9 cellular contexts compared by ENCODE assay signal in the genomic region with DNA sequence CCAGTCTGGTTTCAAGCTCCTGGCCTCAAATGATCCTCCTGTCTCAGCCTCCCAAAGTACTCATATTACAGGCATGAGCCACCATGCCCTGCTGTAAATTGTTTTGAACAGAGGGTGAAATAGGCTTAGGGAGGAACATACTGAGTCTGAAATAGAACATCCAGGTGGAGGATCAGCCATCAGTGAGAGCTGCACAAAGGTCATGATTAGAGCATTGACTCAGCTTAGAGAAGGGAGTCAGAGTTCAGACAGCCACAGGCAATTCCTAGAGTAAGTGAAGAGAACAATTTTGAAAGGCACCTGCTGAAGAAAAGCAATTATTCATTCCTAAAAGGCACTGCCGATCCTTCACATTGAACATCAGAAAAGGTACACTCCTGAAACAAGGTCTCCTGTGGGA. TPM values are rescaled to one million over a fixed set of nuclear protein-coding genes. Genes with fewer than 3 reads are reported as not detected.
"Had no signal": no experiment of that assay in that cellular context is flagged by ENCODE, and none has a peak within 500 bp of the region (broad histone marks: within the 10 kb centered on the region; RNA-seq: fewer than 3 reads in every experiment).

No MANE protein-coding gene starts in this region.

- H2AFZ ChIP-seq: GM23248 had no signal

- DNase-seq: GM23248, GOT3, H7, HFFc6, IMR-90 had no signal

- H3K27ac ChIP-seq: GM23248, HL-60 had no signal

- H3K4me3 ChIP-seq: GM23248, HAP-1, K562 had no signal

- H3K4me3 Mint-ChIP-seq: HFFc6 had no signal

- H3K4me1 ChIP-seq: HAP-1 had no signal

- ATAC-seq: HCT116, K562 had no signal

- H3K36me3 ChIP-seq: HAP-1 had no signal

- H3K9ac ChIP-seq: GM23248 had no signal

- FAIRE-seq: K562 had no signal

- H3K27ac Mint-ChIP-seq: HFFc6 had no signal

- H3K9me3 ChIP-seq: HAP-1 had no signal

RNA-seq across cellular contexts. Expression of a gene that starts 15.9 kb away (rescaled TPM):
- total RNA-seq: GM23248, HFFc6 had no signal
- polyA plus RNA-seq: GM23248 had no signal
